In genomic region chr18:7082666-7083065, GRCh38 we compare ENCODE assay signal across 26 cellular contexts. TPM values are rescaled to one million over a fixed set of nuclear protein-coding genes. Genes with fewer than 3 reads are reported as not detected.
"Had no signal": no experiment of that assay in that cellular context is flagged by ENCODE, and none has a peak within 500 bp of the region (broad histone marks: within the 10 kb centered on the region; RNA-seq: fewer than 3 reads in every experiment).

No MANE protein-coding gene starts in this region.

- H3K27ac Mint-ChIP-seq: dendritic cell treated with granulocyte-macrophage colony-stimulating factor and Interleukin-4, amounts not matched to agents 40 ng/mL and 50 ng/mL, for 4 days; effector memory CD8-positive, alpha-beta T cell; naive thymus-derived CD4-positive, alpha-beta T cell; stimulated activated naive B cell treated with anti-CD40 and anti-IgM and Interleukin-4, amounts not matched to agents 10 μg/mL and 1 μg/mL and 100 μg/mL, for 72 hours; stimulated activated naive CD8-positive, alpha-beta T cell treated with anti-CD3 and anti-CD28 coated beads, Interleukin-15, amount 100 ng/mL, for 72 hours had no signal

- DNase-seq: cerebellar nuclear complex; effector memory CD8-positive, alpha-beta T cell; esophagus squamous epithelium; foreskin fibroblast; glutamatergic neuron; islet precursor cell; left cardiac atrium; left ventricle myocardium superior; mesendoderm; naive thymus-derived CD4-positive, alpha-beta T cell; pancreas; psoas muscle; sigmoid colon; stimulated activated CD4-positive, alpha-beta T cell treated with anti-CD3 and anti-CD28 coated beads, Interleukin-2, amount 100 ng/mL, for 24 hours; stimulated activated CD4-positive, alpha-beta T cell treated with anti-CD3 and anti-CD28 coated beads, Interleukin-4, amount 100 ng/mL, for 4 hours; stimulated activated naive B cell treated with anti-CD40 and anti-IgM and Interleukin-4, amounts not matched to agents 10 μg/mL and 1 μg/mL and 100 μg/mL, for 72 hours; stimulated activated naive CD8-positive, alpha-beta T cell treated with anti-CD3 and anti-CD28 coated beads, Interleukin-15, amount 100 ng/mL, for 72 hours; testis; transverse colon had no signal

- H3K9me3 Mint-ChIP-seq: dendritic cell treated with granulocyte-macrophage colony-stimulating factor and Interleukin-4, amounts not matched to agents 40 ng/mL and 50 ng/mL, for 4 days; effector memory CD8-positive, alpha-beta T cell had no signal

- H3K4me3 ChIP-seq: esophagus squamous epithelium, gastroesophageal sphincter, lung, pancreas, psoas muscle, sigmoid colon, skin epidermis, testis, transverse colon had no signal

- H3K27me3 ChIP-seq: esophagus squamous epithelium, gastroesophageal sphincter, pancreas, sigmoid colon, testis, transverse colon had no signal

- H3K4me1 ChIP-seq: pancreas, psoas muscle, testis had no signal

- H3K4me1 Mint-ChIP-seq: naive thymus-derived CD4-positive, alpha-beta T cell; stimulated activated naive B cell treated with anti-CD40 and anti-IgM and Interleukin-4, amounts not matched to agents 10 μg/mL and 1 μg/mL and 100 μg/mL, for 72 hours; stimulated activated naive CD8-positive, alpha-beta T cell treated with anti-CD3 and anti-CD28 coated beads, Interleukin-15, amount 100 ng/mL, for 72 hours had no signal

- FAIRE-seq: colon, pancreas had no signal

- H3K36me3 ChIP-seq: esophagus squamous epithelium, gastroesophageal sphincter, pancreas, sigmoid colon, transverse colon had no signal

- ATAC-seq: effector memory CD8-positive, alpha-beta T cell; gastroesophageal sphincter; left cardiac atrium; left ventricle myocardium superior; naive thymus-derived CD4-positive, alpha-beta T cell; pancreas; psoas muscle; stimulated activated naive B cell treated with anti-CD40 and anti-IgM and Interleukin-4, amounts not matched to agents 10 μg/mL and 1 μg/mL and 100 μg/mL, for 72 hours; stimulated activated naive CD8-positive, alpha-beta T cell treated with anti-CD3 and anti-CD28 coated beads, Interleukin-15, amount 100 ng/mL, for 72 hours had no signal

- H3K9me3 ChIP-seq: esophagus squamous epithelium, gastroesophageal sphincter, pancreas, psoas muscle, sigmoid colon, testis, transverse colon had no signal

- H3K27me3 Mint-ChIP-seq: dendritic cell treated with granulocyte-macrophage colony-stimulating factor and Interleukin-4, amounts not matched to agents 40 ng/mL and 50 ng/mL, for 4 days; effector memory CD8-positive, alpha-beta T cell; stimulated activated naive B cell treated with anti-CD40 and anti-IgM and Interleukin-4, amounts not matched to agents 10 μg/mL and 1 μg/mL and 100 μg/mL, for 72 hours; stimulated activated naive CD8-positive, alpha-beta T cell treated with anti-CD3 and anti-CD28 coated beads, Interleukin-15, amount 100 ng/mL, for 72 hours had no signal

- H3K36me3 Mint-ChIP-seq: naive thymus-derived CD4-positive, alpha-beta T cell; stimulated activated naive B cell treated with anti-CD40 and anti-IgM and Interleukin-4, amounts not matched to agents 10 μg/mL and 1 μg/mL and 100 μg/mL, for 72 hours had no signal

- H3K27ac ChIP-seq: epithelial cell of prostate, esophagus squamous epithelium, gastroesophageal sphincter, pancreas, psoas muscle, sigmoid colon, skin epidermis, testis, transverse colon had no signal

- H3K4me3 Mint-ChIP-seq: dendritic cell treated with granulocyte-macrophage colony-stimulating factor and Interleukin-4, amounts not matched to agents 40 ng/mL and 50 ng/mL, for 4 days; effector memory CD8-positive, alpha-beta T cell; naive thymus-derived CD4-positive, alpha-beta T cell; stimulated activated naive B cell treated with anti-CD40 and anti-IgM and Interleukin-4, amounts not matched to agents 10 μg/mL and 1 μg/mL and 100 μg/mL, for 72 hours; stimulated activated naive CD8-positive, alpha-beta T cell treated with anti-CD3 and anti-CD28 coated beads, Interleukin-15, amount 100 ng/mL, for 72 hours had no signal

RNA-seq across cellular contexts. Expression of gene LAMA1, which starts 34.9 kb away (rescaled TPM):
- total RNA-seq: mononuclear cell; naive thymus-derived CD4-positive, alpha-beta T cell had no signal
- polyA plus RNA-seq: naive thymus-derived CD4-positive, alpha-beta T cell had no signal
